ENCODE assay signal across 26 cellular contexts in genomic region chr12:57058454-57058853, GRCh38. TPM values are rescaled to one million over a fixed set of nuclear protein-coding genes. Genes with fewer than 3 reads are reported as not detected.
DNase-seq lines count a peak whose midpoint lies in the region; ATAC-seq and TF ChIP-seq lines count a peak whose summit lies in the region.
"Had no signal": no experiment of that assay in that cellular context is flagged by ENCODE, and none has a peak within 500 bp of the region (broad histone marks: within the 10 kb centered on the region; RNA-seq: fewer than 3 reads in every experiment).

No MANE protein-coding gene starts in this region.

- H3K27me3 ChIP-seq in uterus = no peaks in the 10 kb centered on the region
- H3K27me3 ChIP-seq: neural progenitor cell, tibial nerve had no signal

- CTCF ChIA-PET in OCI-LY7 (lab: Charles Lee; ENCODE audit: unreplicated experiment) = no interaction called here

- peaks cover 89% of the 10 kb centered on the region for H3K36me3 ChIP-seq in OCI-LY7 (ENCODE audit: insufficient read depth, low read length)
- no peaks in the 10 kb centered on the region for H3K36me3 ChIP-seq in uterus

- H3K4me2 ChIP-seq in OCI-LY7 (ENCODE audit: low read length) = 0 out of 2 replicates have a peak overlapping the region, but pooled peaks have one; percentile 8
- H3K4me2 ChIP-seq: neural progenitor cell had no signal

- no TSS peak for BruUV-seq in OCI-LY7 (replicated peaks; lab: Mats Ljungman, UMichigan)

- H3K79me2 ChIP-seq in OCI-LY7 (ENCODE audit: insufficient read depth, low read depth, low read length) = no peaks in the 10 kb centered on the region

- no peak overlapping the region for H2AFZ ChIP-seq in OCI-LY7 (ENCODE audit: low read length)
- H2AFZ ChIP-seq: neural progenitor cell had no signal

- H3K4me3 ChIP-seq in OCI-LY7 (ENCODE audit: low read depth, low read length, poor library complexity, severe bottlenecking) (no peak overlapping the region), uterus (no peak overlapping the region)
- H3K4me3 ChIP-seq: neural progenitor cell, SK-N-MC, tibial nerve had no signal

- no peaks in the 10 kb centered on the region for H3K9me3 ChIP-seq in OCI-LY7 (ENCODE audit: low read length)
- no peaks in the 10 kb centered on the region for H3K9me3 ChIP-seq in uterus
- H3K9me3 ChIP-seq: tibial nerve had no signal

- intact Hi-C loops in OCI-LY7 (cut with micrococcal nuclease; ENCODE audit: unreplicated experiment) (no loop called here), uterus (cut with DNase I; ENCODE audit: low total_unique reads) (no loop called here)

- no peak for TF ChIP-seq POLR2A in uterus (IDR thresholded peaks at IDR 0.05)

- POLR2A ChIA-PET in OCI-LY7 (lab: Charles Lee) = no interaction called here

- H3K4me1 ChIP-seq in OCI-LY7 (ENCODE audit: insufficient read depth, low read length, poor library complexity, severe bottlenecking) (peaks cover 12% of the 10 kb centered on the region), uterus (no peaks in the 10 kb centered on the region)
- H3K4me1 ChIP-seq: neural progenitor cell had no signal

- no peak for TF ChIP-seq CTCF in OCI-LY7 (conservative IDR thresholded peaks at IDR 0.05; ENCODE audit: low read length)
- TF ChIP-seq CTCF in uterus (IDR thresholded peaks at IDR 0.05) = no peak

- no peaks in the 10 kb centered on the region for H3K9me2 ChIP-seq in OCI-LY7 (ENCODE audit: insufficient read depth, low read length)

- ATAC-seq in GM18498 (IDR thresholded peaks at IDR 0.05; ENCODE audit: unreplicated experiment) = peak; percentile 61
- peak; percentile 45 for ATAC-seq in GM19351 (IDR thresholded peaks at IDR 0.05; ENCODE audit: unreplicated experiment)
- ATAC-seq in HG03565 (IDR thresholded peaks at IDR 0.05; ENCODE audit: unreplicated experiment) = no peak
- ATAC-seq: activated CD4-positive, CD25-positive, alpha-beta regulatory T cell treated with anti-CD3 and anti-CD28 coated beads, Interleukin-2, amount 50 U/mL, for 24 hours; CD8-positive, alpha-beta T cell; HepG2 had no signal

- H4K20me1 ChIP-seq in OCI-LY7 (ENCODE audit: insufficient read depth, low read length) = no peaks in the 10 kb centered on the region

- DNase-seq in OCI-LY7 (ENCODE audit: low spot score) = no peak
- DNase-seq in germinal center (ENCODE audit: low spot score) = peak; percentile 52
- no peak for DNase-seq in amniotic stem cell (lab: John Stamatoyannopoulos, UW)
- no peak for DNase-seq in uterus
- DNase-seq: activated effector memory CD4-positive, alpha-beta T cell treated with anti-CD3 and anti-CD28 coated beads, Interleukin-2, amount 50 U/mL, for 16 hours; aorta; caudate nucleus; CD8-positive, alpha-beta T cell; dermis blood vessel endothelial cell; hippocampal formation; NCI-H524; RPMI8226; stimulated activated CD4-positive, alpha-beta T cell treated with anti-CD3 and anti-CD28 coated beads, Interleukin-1b, Interleukin-23, amount 100 ng/mL, for 48 hours; stimulated activated naive CD4-positive, alpha-beta T cell; T1000 had no signal

- H3K27ac ChIP-seq in OCI-LY7 (ENCODE audit: low read depth, low read length, poor library complexity, severe bottlenecking) (no peak overlapping the region), uterus (no peak overlapping the region)
- H3K27ac ChIP-seq: neural progenitor cell, SK-N-MC, tibial nerve had no signal

RNA-seq across cellular contexts. Expression of gene MYO1A, which starts 8.5 kb away (rescaled TPM):
- 0.05 and 0.47 TPM in 2 replicates for total RNA-seq in OCI-LY7 (2014; rRNA removed; shearing (Covaris generic))
- 0.19 and 0.79 TPM in 2 replicates for total RNA-seq in OCI-LY7 (2022)
- 1 to 10 TPM in 1 of 4 donors, under 1 TPM in 1, not detected in 2; 0.59 to 1.3 TPM for total RNA-seq in uterus
- total RNA-seq: dermis blood vessel endothelial cell, H4 had no signal

RNA-seq across cellular contexts. Expression of gene NEMP1, which starts 20.1 kb away (rescaled TPM):
- total RNA-seq in OCI-LY7 (2014; rRNA removed; shearing (Covaris generic)) = 39.8 and 45.7 TPM in 2 replicates
- total RNA-seq in OCI-LY7 (2022) = 85.2 and 86.3 TPM in 2 replicates
- total RNA-seq in uterus = 10 to 100 TPM in 2 of 4 donors, 1 to 10 TPM in 2; 1.5 to 18.0 (median 9.9) TPM

RNA-seq across cellular contexts. Expression of gene NAB2, which starts 30.5 kb away (rescaled TPM):
- total RNA-seq in OCI-LY7 (2014; rRNA removed; shearing (Covaris generic)) = 8.5 and 9.6 TPM in 2 replicates
- 4.7 and 6.8 TPM in 2 replicates for total RNA-seq in OCI-LY7 (2022)
- 10 to 100 TPM in 3 of 4 donors, 1 to 10 TPM in 1; 9.1 to 85.8 (median 33.9) TPM for total RNA-seq in uterus

RNA-seq across cellular contexts. Expression of gene TAC3, which starts 42.1 kb away (rescaled TPM):
- not detected in 2 replicates for total RNA-seq in OCI-LY7 (2014; rRNA removed; shearing (Covaris generic))
- total RNA-seq in OCI-LY7 (2022) (not detected in 2 replicates), uterus (not detected)
- total RNA-seq: aorta; CD8-positive, alpha-beta T cell; dermis blood vessel endothelial cell; H4; liver; mononuclear cell; tibial nerve had no signal

RNA-seq across cellular contexts. Expression of gene ZBTB39, which starts 52.1 kb away (rescaled TPM):
- total RNA-seq in OCI-LY7 (2014; rRNA removed; shearing (Covaris generic)) = 10.9 TPM in 2 replicates
- 10.0 and 10.7 TPM in 2 replicates for total RNA-seq in OCI-LY7 (2022)
- total RNA-seq in uterus = 10 to 100 TPM in 2 of 4 donors, 1 to 10 TPM in 2; 7.6 to 13.0 (median 10.9) TPM
